Comparison of ENCODE assay signal across 10 cellular contexts in genomic region chr1:157994081-157994581, GRCh38. TPM values are rescaled to one million over a fixed set of nuclear protein-coding genes. Genes with fewer than 3 reads are reported as not detected.
DNase-seq lines count a peak whose midpoint lies in the region; ATAC-seq, FAIRE-seq and TF ChIP-seq lines count a peak whose summit lies in the region.
"Had no signal": no experiment of that assay in that cellular context is flagged by ENCODE, and none has a peak within 500 bp of the region (broad histone marks: within the 10 kb centered on the region; RNA-seq: fewer than 3 reads in every experiment).

No MANE protein-coding gene starts in this region.

- TF ChIP-seq POLR2A in breast epithelium (IDR thresholded peaks at IDR 0.05) (no peak), spleen (IDR thresholded peaks at IDR 0.05) (no peak)

- H3K27me3 ChIP-seq in HUES48 (ENCODE audit: control insufficient read depth, insufficient read depth, low read length) (0 out of 2 replicates have a peak, but pooled peaks cover 5% of the 10 kb centered on the region), breast epithelium (no peaks in the 10 kb centered on the region), spleen (replicated peaks in 1 of 7) (peaks cover 0 to 46% (median 24%) of the 10 kb centered on the region in 7 donors)

- H3K9me3 ChIP-seq in HUES48 (ENCODE audit: control insufficient read depth, insufficient read depth, low read length) (no peaks in the 10 kb centered on the region), breast epithelium (no peaks in the 10 kb centered on the region), kidney (ENCODE audit: control insufficient read depth in 1 of 2, low read length in 2 of 2) (no peaks in the 10 kb centered on the region), spleen (no peaks in the 10 kb centered on the region)

- no peak for ATAC-seq in HG03565 (IDR thresholded peaks at IDR 0.05; ENCODE audit: unreplicated experiment)
- ATAC-seq in HG03196 (IDR thresholded peaks at IDR 0.05; ENCODE audit: unreplicated experiment), result no peak

- H3K4me1 ChIP-seq in HUES48 (ENCODE audit: control insufficient read depth, insufficient read depth, low read length) (peaks cover 37% of the 10 kb centered on the region), breast epithelium (no peaks in the 10 kb centered on the region), kidney (ENCODE audit: control insufficient read depth in 1 of 2, insufficient read depth in 1 of 2, low read depth in 1 of 2, low read length in 2 of 2) (peaks cover 6 to 13% of the 10 kb centered on the region in 2 donors), spleen (peaks cover 0 to 31% (median 22%) of the 10 kb centered on the region in 6 donors)

- TF ChIP-seq CTCF in breast epithelium (IDR thresholded peaks at IDR 0.05) (no peak), kidney (IDR thresholded peaks at IDR 0.05; ENCODE audit: borderline replicate concordance, extremely low read depth, insufficient read depth) (no peak), spleen (IDR thresholded peaks at IDR 0.05 in 8 of 11, conservative IDR thresholded peaks at IDR 0.05 in 3 of 11) (no peak)

- H3K36me3 ChIP-seq in HUES48 (ENCODE audit: control insufficient read depth, insufficient read depth, low read length) (no peaks in the 10 kb centered on the region), breast epithelium (no peaks in the 10 kb centered on the region), kidney (ENCODE audit: control insufficient read depth in 1 of 2, insufficient read depth in 2 of 2, low read length in 2 of 2) (no peaks in the 10 kb centered on the region), spleen (no peaks in the 10 kb centered on the region)

- peak overlapping the region; percentile 68 for H3K27ac ChIP-seq in HUES48 (ENCODE audit: low read depth, low read length)
- peak overlapping the region; percentile 91 to 98 for H3K27ac ChIP-seq in breast epithelium
- peak overlapping the region; percentile 78 to 92 for H3K27ac ChIP-seq in kidney (ENCODE audit: low read depth in 2 of 2, low read length in 2 of 2)
- H3K27ac ChIP-seq in spleen, result peak overlapping the region; percentile 40 to 83 (median 80)

- H3K9ac ChIP-seq in HUES48 (ENCODE audit: low read depth, low read length) (peak overlapping the region; percentile 58), kidney (ENCODE audit: low read length in 2 of 2) (peak overlapping the region; percentile 60 to 89)

- no peak for FAIRE-seq in kidney (lab: Jason Lieb, UNC)
- FAIRE-seq: GM19239 had no signal

- H3K4me3 ChIP-seq in HUES48 (ENCODE audit: low read depth, low read length) (peak overlapping the region; percentile 79), breast epithelium (peak overlapping the region; percentile 79 to 98 (median 94)), kidney (ENCODE audit: low read length in 2 of 2) (peak overlapping the region; percentile 69), spleen (peak overlapping the region; percentile 38 to 77 (median 50))

- 3 to 6% (median 5%) methylated on average over 11 to 16 of the region's 16 CpGs for WGBS in spleen, 5 donors

- DNase-seq in breast epithelium (ENCODE audit: low spot score in 2 of 2), result no peak
- peak; percentile 76 for DNase-seq in kidney
- DNase-seq in spleen, result no peak
- DNase-seq in COR-L47 (lab: John Stamatoyannopoulos, UW), result no peak
- DNase-seq in NCI-H524 (lab: John Stamatoyannopoulos, UW), result no peak
- DNase-seq: NCI-H2081 had no signal

- intact Hi-C loops in breast epithelium (cut with DNase I; ENCODE audit: low total_unique reads), result loop anchor here (5.0 to 10.0 kb wide), 2 partner anchors 43 to 121 kb away; no protein-coding TSS in a partner anchor
- intact Hi-C loops in kidney (cut with DNase I), result loop anchor here (10.0 kb wide), 1 partner anchor 91 kb away; no protein-coding TSS in a partner anchor
- intact Hi-C loops in spleen (cut with DNase I; ENCODE audit: low total_unique reads), result loop anchor here (5.0 kb wide), 1 partner anchor 93 kb away; no protein-coding TSS in a partner anchor

RNA-seq across cellular contexts. Expression of gene KIRREL1, which starts 0.7 kb away (rescaled TPM):
- 10 to 100 TPM; 26.1 to 55.5 (median 34.1) TPM for total RNA-seq in breast epithelium
- 54.9 TPM for total RNA-seq in kidney
- 13.7 TPM for polyA plus RNA-seq in kidney (ENCODE audit: insufficient read depth, low read depth, low replicate concordance)
- total RNA-seq in spleen, result 10 to 100 TPM; 14.0 to 50.9 (median 24.5) TPM
- 1 to 10 TPM; 1.4 to 3.9 (median 1.7) TPM for polyA plus RNA-seq in spleen
